In the genomic region with DNA sequence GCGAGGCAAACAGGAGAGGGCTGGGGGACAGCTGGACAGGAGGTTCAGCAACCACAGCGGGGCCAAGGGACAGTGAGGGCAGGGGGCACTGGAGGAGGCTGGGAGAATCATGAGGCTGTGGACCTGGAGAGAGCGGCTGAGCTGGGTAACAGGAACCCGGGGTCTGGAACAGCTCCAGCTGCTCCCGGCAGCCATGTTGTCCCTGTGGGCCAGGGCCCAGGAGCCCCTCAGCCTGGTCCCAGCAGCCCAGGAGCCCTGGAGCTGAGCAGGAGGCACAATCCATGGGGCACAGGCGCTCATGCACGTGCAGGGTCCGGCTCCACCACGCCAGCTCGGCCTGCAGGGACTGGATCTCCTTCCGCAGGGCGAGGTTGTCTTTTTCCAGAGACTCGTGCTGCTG, we compare ENCODE assay signal across 18 cellular contexts. TPM values are rescaled to one million over a fixed set of nuclear protein-coding genes. Genes with fewer than 3 reads are reported as not detected.
DNase-seq lines count a peak whose midpoint lies in the region; ATAC-seq, FAIRE-seq and TF ChIP-seq lines count a peak whose summit lies in the region.
"Had no signal": no experiment of that assay in that cellular context is flagged by ENCODE, and none has a peak within 500 bp of the region (broad histone marks: within the 10 kb centered on the region; RNA-seq: fewer than 3 reads in every experiment).

No MANE protein-coding gene starts in this region.

- FAIRE-seq in kidney (lab: Jason Lieb, UNC), result no peak
- FAIRE-seq: bronchial epithelial cell had no signal

- H3K9me3 ChIP-seq in T-helper 17 cell (ENCODE audit: control insufficient read depth, low read length, poor library complexity, severe bottlenecking) (no peaks in the 10 kb centered on the region), kidney (ENCODE audit: control insufficient read depth in 1 of 2, low read length in 2 of 2) (no peaks in the 10 kb centered on the region), gastrocnemius medialis (no peaks in the 10 kb centered on the region)
- H3K9me3 ChIP-seq: MG63, uterus had no signal

- no peak for ATAC-seq in T-helper 17 cell
- no peak for ATAC-seq in gastrocnemius medialis
- no peak for ATAC-seq in HG03039 (IDR thresholded peaks at IDR 0.05; ENCODE audit: unreplicated experiment)
- ATAC-seq: activated CD4-positive, CD25-positive, alpha-beta regulatory T cell treated with anti-CD3 and anti-CD28 coated beads, Interleukin-2, amount 50 U/mL, for 24 hours had no signal

- H3K36me3 ChIP-seq in kidney (ENCODE audit: control insufficient read depth in 1 of 2, insufficient read depth in 2 of 2, low read length in 2 of 2), result no peaks in the 10 kb centered on the region
- no peaks in the 10 kb centered on the region for H3K36me3 ChIP-seq in gastrocnemius medialis
- H3K36me3 ChIP-seq: MG63, uterus had no signal

- TF ChIP-seq POLR2A in gastrocnemius medialis (IDR thresholded peaks at IDR 0.05), result no peak

- peak overlapping the region; percentile 72 for H3K4me3 Mint-ChIP-seq in T-helper 17 cell
- H3K4me3 Mint-ChIP-seq: activated naive CD4-positive, alpha-beta T cell treated with anti-CD3 and anti-CD28 coated beads, Interleukin-2, amount 50 U/mL, for 24 hours; CD4-positive, alpha-beta T cell had no signal

- TF ChIP-seq CTCF in kidney (IDR thresholded peaks at IDR 0.05; ENCODE audit: borderline replicate concordance, extremely low read depth, insufficient read depth) (no peak), gastrocnemius medialis (IDR thresholded peaks at IDR 0.05 in 4 of 5, conservative IDR thresholded peaks at IDR 0.05 in 1 of 5) (no peak)

- H3K4me1 ChIP-seq in kidney (ENCODE audit: control insufficient read depth in 1 of 2, insufficient read depth in 1 of 2, low read depth in 1 of 2, low read length in 2 of 2) (peaks cover 3 to 13% of the 10 kb centered on the region in 2 donors), gastrocnemius medialis (peaks cover 6 to 14% of the 10 kb centered on the region in 2 donors)
- H3K4me1 ChIP-seq: uterus had no signal

- no peaks in the 10 kb centered on the region for H3K27me3 Mint-ChIP-seq in T-helper 17 cell

- intact Hi-C loops in kidney (cut with DNase I) (no loop called here), gastrocnemius medialis (cut with DNase I; ENCODE audit: low total_unique reads) (no loop called here)

- H3K9ac ChIP-seq in kidney (ENCODE audit: low read length in 2 of 2), result no peak overlapping the region

- H3K4me3 ChIP-seq in kidney (ENCODE audit: low read length in 2 of 2), result peak overlapping the region in 1 of 2 donors; percentile 43
- peak overlapping the region; percentile 4 to 40 (median 34) for H3K4me3 ChIP-seq in gastrocnemius medialis
- H3K4me3 ChIP-seq: MG63, uterus had no signal

- no peaks in the 10 kb centered on the region for H3K27me3 ChIP-seq in gastrocnemius medialis
- H3K27me3 ChIP-seq: MG63, uterus had no signal

- in situ Hi-C loops in gastrocnemius medialis (cut with MboI; ENCODE audit: low sequenced_read_pairs in 4 of 4), result no loop called here

- peaks cover 18% of the 10 kb centered on the region for H3K4me1 Mint-ChIP-seq in T-helper 17 cell

- peak overlapping the region in 1 of 2 donors; percentile 9 for H3K27ac ChIP-seq in kidney (ENCODE audit: low read depth in 2 of 2, low read length in 2 of 2)
- peak overlapping the region in 3 of 4 donors; percentile 46 to 59 (median 48) for H3K27ac ChIP-seq in gastrocnemius medialis

- H3K36me3 Mint-ChIP-seq in T-helper 17 cell (ENCODE audit: low read depth), result peaks cover 2% of the 10 kb centered on the region
- H3K36me3 Mint-ChIP-seq: activated naive CD4-positive, alpha-beta T cell treated with anti-CD3 and anti-CD28 coated beads, Interleukin-2, amount 50 U/mL, for 24 hours had no signal

- H3K27ac Mint-ChIP-seq in T-helper 17 cell, result peak overlapping the region; percentile 92
- H3K27ac Mint-ChIP-seq: CD4-positive, alpha-beta T cell had no signal

- DNase-seq in T-helper 17 cell, result no peak
- peak; percentile 68 for DNase-seq in kidney
- DNase-seq in gastrocnemius medialis, result no peak
- no peak for DNase-seq in putamen (ENCODE audit: low spot score)
- DNase-seq in NCI-H1417 (lab: John Stamatoyannopoulos, UW), result no peak
- DNase-seq: CD4-positive, alpha-beta T cell; islet precursor cell; MG63; stimulated activated CD4-positive, alpha-beta T cell treated with anti-CD3 and anti-CD28 coated beads, Interleukin-4, amount 100 ng/mL, for 1 hour; T-helper 1 cell; uterus had no signal

RNA-seq across cellular contexts. Expression of a gene that starts 7.4 kb away (rescaled TPM):
- total RNA-seq in T-helper 17 cell (not detected), kidney (5.9 TPM), gastrocnemius medialis (1 to 10 TPM in 3 of 4 donors, under 1 TPM in 1; 0.97 to 3.3 (median 2.3) TPM)
- polyA plus RNA-seq in kidney (ENCODE audit: insufficient read depth, low read depth, low replicate concordance), result 8.8 TPM
- total RNA-seq: CD4-positive, alpha-beta T cell had no signal

RNA-seq across cellular contexts. Expression of a gene that starts 17.5 kb away (rescaled TPM):
- not detected for total RNA-seq in T-helper 17 cell
- total RNA-seq in kidney, result not detected
- 0.80 TPM for polyA plus RNA-seq in kidney (ENCODE audit: insufficient read depth, low read depth, low replicate concordance)
- total RNA-seq in gastrocnemius medialis, result not detected
- total RNA-seq: bronchial epithelial cell, HT1080, renal cortical epithelial cell, RPMI7951 had no signal

RNA-seq across cellular contexts. Expression of a gene that starts 24.5 kb away (rescaled TPM):
- 10 to 100 TPM; 17.2 to 21.6 TPM for total RNA-seq in T-helper 17 cell
- 91.6 TPM for total RNA-seq in kidney
- polyA plus RNA-seq in kidney (ENCODE audit: insufficient read depth, low read depth, low replicate concordance), result 284 TPM
- 100 to 1,000 TPM; 150 to 268 (median 170) TPM for total RNA-seq in gastrocnemius medialis

RNA-seq across cellular contexts. Expression of a gene that starts 37.8 kb away (rescaled TPM):
- 10 to 100 TPM; 19.7 to 20.8 TPM for total RNA-seq in T-helper 17 cell
- 29.6 TPM for total RNA-seq in kidney
- 27.7 TPM for polyA plus RNA-seq in kidney (ENCODE audit: insufficient read depth, low read depth, low replicate concordance)
- total RNA-seq in gastrocnemius medialis, result 10 to 100 TPM; 16.9 to 33.3 (median 25.9) TPM

RNA-seq across cellular contexts. Expression of a gene that starts 51.6 kb away (rescaled TPM):
- total RNA-seq in T-helper 17 cell, result 1 to 10 TPM; 1.9 to 3.9 TPM
- total RNA-seq in kidney, result 6.8 TPM
- 13.4 TPM for polyA plus RNA-seq in kidney (ENCODE audit: insufficient read depth, low read depth, low replicate concordance)
- 10 to 100 TPM in 3 of 4 donors, 1 to 10 TPM in 1; 9.0 to 27.2 (median 14.4) TPM for total RNA-seq in gastrocnemius medialis
